ENCODE assay signal across 15 cellular contexts in genomic region chr1:206495011-206495461, GRCh38. TPM values are rescaled to one million over a fixed set of nuclear protein-coding genes. Genes with fewer than 3 reads are reported as not detected.
DNase-seq lines count a peak whose midpoint lies in the region; ATAC-seq, FAIRE-seq and TF ChIP-seq lines count a peak whose summit lies in the region.
"Had no signal": no experiment of that assay in that cellular context is flagged by ENCODE, and none has a peak within 500 bp of the region (broad histone marks: within the 10 kb centered on the region; RNA-seq: fewer than 3 reads in every experiment).

No MANE protein-coding gene starts in this region.

- peak overlapping the region; percentile 69 for H3K4me2 ChIP-seq in GM12878 (ENCODE audit: control insufficient read depth, insufficient read depth)
- H3K4me2 ChIP-seq: GM23338 had no signal

- H3K27me3 ChIP-seq in GM12878 (replicated peaks in 1 of 2; ENCODE audit: control insufficient read depth in 2 of 2, insufficient read depth in 2 of 2, low read length in 1 of 2) (no peaks in the 10 kb centered on the region), spleen (replicated peaks in 1 of 7) (no peaks in the 10 kb centered on the region)

- in situ Hi-C loops in GM12878 (cut with MboI): no loop called here

- peak; percentile 75 for FAIRE-seq in GM12892 (lab: Jason Lieb, UNC)
- no peak for FAIRE-seq in GM12878 (lab: Jason Lieb, UNC)
- FAIRE-seq: endometrium had no signal

- POLR2A ChIA-PET in GM12878 (lab: Charles Lee): interaction anchor here (0.6 to 4.0 kb wide), 12 partner anchors 11 to 427 kb away, joined by 3 to 60 read pairs (median 4); partner anchors contain the start of genes FCMR, IKBKE and RASSF5

- no peaks in the 10 kb centered on the region for H3K9me3 ChIP-seq in GM12878 (replicated peaks; ENCODE audit: control insufficient read depth, insufficient read depth, low read length)
- no peaks in the 10 kb centered on the region for H3K9me3 ChIP-seq in spleen

- H3K36me3 ChIP-seq in GM12878 (ENCODE audit: control insufficient read depth in 2 of 2, insufficient read depth in 2 of 2, low read length in 1 of 2): peaks cover 23 to 25% of the 10 kb centered on the region in 2 experiments
- H3K36me3 ChIP-seq in spleen: peaks cover 0 to 97% (median 37%) of the 10 kb centered on the region in 6 donors

- RAD21 ChIA-PET in GM12878 (lab: Charles Lee; ENCODE audit: unreplicated experiment): interaction anchor here (0.6 to 4.7 kb wide), 20 partner anchors 10 to 169 kb away, joined by 3 to 69 read pairs (median 7); partner anchors contain the start of genes EIF2D, IKBKE and RASSF5

- no peak overlapping the region for H2AFZ ChIP-seq in GM12878 (ENCODE audit: control insufficient read depth, low read depth, low read length)
- H2AFZ ChIP-seq: GM23338 had no signal

- H3K79me2 ChIP-seq in GM12878 (ENCODE audit: control insufficient read depth, insufficient read depth, low read length): no peaks in the 10 kb centered on the region

- TF ChIP-seq RAD21 in GM12878 (IDR thresholded peaks at IDR 0.05; ENCODE audit: insufficient read depth, low read depth, low read length): no peak

- TF ChIP-seq EP300 in GM12878 (IDR thresholded peaks at IDR 0.05; ENCODE audit: borderline replicate concordance in 1 of 2, control insufficient read depth in 1 of 2, low read depth in 2 of 2, low read length in 2 of 2): no peak

- no peak for TF ChIP-seq POLR2A in GM12892 (IDR thresholded peaks at IDR 0.05; ENCODE audit: low read depth, low read length)
- TF ChIP-seq POLR2A in GM12878 (IDR thresholded peaks at IDR 0.05; ENCODE audit: low read depth, low read length): no peak
- no peak for TF ChIP-seq POLR2A in spleen (IDR thresholded peaks at IDR 0.05)

- H4K20me1 ChIP-seq in GM12878 (ENCODE audit: control insufficient read depth, insufficient read depth): no peaks in the 10 kb centered on the region

- SMC1A ChIA-PET in GM12878 (lab: Charles Lee; ENCODE audit: uncharacterized antibody, unreplicated experiment): interaction anchor here (0.5 to 11.5 kb wide), 25 partner anchors 10 to 220 kb away, joined by 3 to 146 read pairs (median 7); partner anchors contain the start of genes EIF2D, IKBKE and RASSF5

- ATAC-seq in GM12878: no peak
- no peak for ATAC-seq in GM19455 (IDR thresholded peaks at IDR 0.05; ENCODE audit: unreplicated experiment)
- ATAC-seq: GM23338, Panc1 had no signal

- CTCF ChIA-PET in GM12878 (lab: Yijun Ruan, JAX): interaction anchor here (0.7 to 7.5 kb wide), 19 partner anchors 10 to 230 kb away, joined by 3 to 62 read pairs (median 7); partner anchors contain the start of genes DYRK3, IKBKE and RASSF5

- H3K4me1 ChIP-seq in GM12878 (ENCODE audit: control insufficient read depth, insufficient read depth, low read length): peaks cover 39% of the 10 kb centered on the region
- H3K4me1 ChIP-seq in spleen: peaks cover 31 to 69% (median 47%) of the 10 kb centered on the region in 6 donors

- WGBS in GM12878 (ENCODE audit: insufficient coverage, insufficient replicate concordance, low lambda C conversion rate, missing lambda C conversion rate): 74% methylated on average over 6 of the region's 6 CpGs
- WGBS in spleen, 5 donors: 70 to 88% (median 82%) methylated on average over 6 of the region's 6 CpGs

- no peak for TF ChIP-seq CTCF in GM12878 (IDR thresholded peaks at IDR 0.05 in 2 of 3, conservative IDR thresholded peaks at IDR 0.05 in 1 of 3; ENCODE audit: control insufficient read depth in 2 of 3, extremely low read depth in 1 of 3, insufficient read depth in 1 of 3, low read depth in 3 of 3, low read length in 3 of 3)
- TF ChIP-seq CTCF in spleen (IDR thresholded peaks at IDR 0.05 in 8 of 11, conservative IDR thresholded peaks at IDR 0.05 in 3 of 11): no peak

- intact Hi-C loops in GM12878 (cut with micrococcal nuclease; ENCODE audit: unreplicated experiment): no loop called here
- intact Hi-C loops in spleen (cut with DNase I; ENCODE audit: low total_unique reads): no loop called here

- peak overlapping the region; percentile 22 for H3K4me3 ChIP-seq in GM12878
- H3K4me3 ChIP-seq in spleen: no peak overlapping the region
- H3K4me3 ChIP-seq: GM23338 had no signal

- BruUV-seq in GM12878 (replicated peaks; lab: Mats Ljungman, UMichigan): no TSS peak

- DNase-seq in GM12892 (ENCODE audit: insufficient read length) (no peak), NCI-H1436 (lab: John Stamatoyannopoulos, UW) (peak; percentile 18), GM12878 (ENCODE audit: low read depth, low spot score) (no peak), spleen (peak; percentile 41), SW480 (ENCODE audit: low spot score) (no peak), 8988T (no peak)
- DNase-seq: activated CD8-positive, alpha-beta memory T cell treated with anti-CD3 and anti-CD28 coated beads for 24 hours; C1 segment of cervical spinal cord; DMS153; NCI-H748 treated with DMSO at 0.1 percent for 48 hours; nucleus accumbens had no signal

- no peak overlapping the region; the same call in 1 of the 2 replicates for H3K9ac ChIP-seq in GM12878 (ENCODE audit: control insufficient read depth, insufficient read depth, low read length)

- H3K27ac ChIP-seq in GM12878 (ENCODE audit: control insufficient read depth, insufficient read depth) (peak overlapping the region; percentile 90), spleen (peak overlapping the region in 7 of 8 donors; percentile 56 to 79 (median 73))

TF ChIP-seq in GM12878, 131 proteins besides CTCF, POLR2A, EP300 and RAD21 (continues in another document):
- TF ChIP-seq EZH2 (IDR thresholded peaks at IDR 0.05; ENCODE audit: borderline replicate concordance, control insufficient read depth, low read depth, low read length) (no peak), CHD1 (IDR thresholded peaks at IDR 0.05; ENCODE audit: low read depth, low read length) (no peak), ZNF217 (IDR thresholded peaks at IDR 0.05) (no peak), ESRRA (IDR thresholded peaks at IDR 0.05; ENCODE audit: low read length) (no peak), FOS (IDR thresholded peaks at IDR 0.05; ENCODE audit: borderline replicate concordance, extremely low read depth, insufficient read length) (no peak), SMAD5 (IDR thresholded peaks at IDR 0.05; ENCODE audit: low read depth) (no peak), TCF12 (IDR thresholded peaks at IDR 0.05; ENCODE audit: low read depth, low read length) (no peak), NFYA (IDR thresholded peaks at IDR 0.05; ENCODE audit: borderline replicate concordance, low read depth, low read length) (no peak), LARP7 (IDR thresholded peaks at IDR 0.05) (no peak), TAF1 (IDR thresholded peaks at IDR 0.05; ENCODE audit: borderline replicate concordance, low read depth, low read length) (no peak), RB1 (IDR thresholded peaks at IDR 0.05; ENCODE audit: borderline replicate concordance) (no peak), NR2C1 (IDR thresholded peaks at IDR 0.05) (no peak)
- TF ChIP-seq, protein P1, sequence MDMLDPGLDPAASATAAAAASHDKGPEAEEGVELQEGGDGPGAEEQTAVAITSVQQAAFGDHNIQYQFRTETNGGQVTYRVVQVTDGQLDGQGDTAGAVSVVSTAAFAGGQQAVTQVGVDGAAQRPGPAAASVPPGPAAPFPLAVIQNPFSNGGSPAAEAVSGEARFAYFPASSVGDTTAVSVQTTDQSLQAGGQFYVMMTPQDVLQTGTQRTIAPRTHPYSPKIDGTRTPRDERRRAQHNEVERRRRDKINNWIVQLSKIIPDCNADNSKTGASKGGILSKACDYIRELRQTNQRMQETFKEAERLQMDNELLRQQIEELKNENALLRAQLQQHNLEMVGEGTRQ (IDR thresholded peaks at IDR 0.05; ENCODE audit: borderline replicate concordance, low read depth, low read length): no peak

RNA-seq across cellular contexts. Expression of gene RASSF5, which starts 12.3 kb away (rescaled TPM):
- polyA plus RNA-seq in GM12892 (2012; ENCODE audit: missing spikeins): 43.0 TPM
- total RNA-seq in GM12878 (2013; cell fraction: nucleolus; rRNA removed): 56.7 and 60.6 TPM in 2 replicates
- total RNA-seq in GM12878 (2014; rRNA removed): 64.1 and 68.2 TPM in 2 replicates
- total RNA-seq in GM12878 (2014; rRNA removed; fragmentation: Illumina TruSeq; extraction: Trizol): 48.5 and 49.2 TPM in 2 replicates
- total RNA-seq in GM12878 (2021): 82.5 and 85.6 TPM in 2 replicates
- polyA plus RNA-seq in GM12878 (2011; ENCODE audit: low read depth): 30.6 TPM
- 61.4 and 77.1 TPM in 2 replicates for polyA plus RNA-seq in GM12878 (2011; rRNA removed)
- 82.5 and 102 TPM in 2 replicates for polyA plus RNA-seq in GM12878 (2011; cell fraction: cytosol; rRNA removed)
- 114 and 118 TPM in 2 replicates for polyA plus RNA-seq in GM12878 (2011; cell fraction: nucleus; rRNA removed)
- 45.3 and 54.0 TPM in 2 replicates for polyA plus RNA-seq in GM12878 (2012)
- polyA plus RNA-seq in GM12878 (2014; fragmentation: Illumina TruSeq; extraction: Trizol): 79.7 and 89.6 TPM in 2 replicates
- 10 to 100 TPM; 14.0 to 25.4 TPM for polyA plus RNA-seq in GM12878 (2014; fragmentation: Nextera tagmentation; extraction: Ambion mirVana)
- polyA plus RNA-seq in GM12878 (2014; rRNA removed): 71.3 and 74.2 TPM in 2 replicates
- polyA plus RNA-seq in GM12878 (2016; fragmentation: Nextera tagmentation; extraction: Ambion mirVana): 10 to 100 TPM; 63.2 to 69.5 TPM
- 118 and 125 TPM in 2 replicates for polyA minus RNA-seq in GM12878 (2011; rRNA and poly(A)+ RNA removed)
- polyA minus RNA-seq in GM12878 (2011; cell fraction: cytosol; rRNA and poly(A)+ RNA removed): 40.6 and 42.9 TPM in 2 replicates
- polyA minus RNA-seq in GM12878 (2011; cell fraction: nucleus; rRNA and poly(A)+ RNA removed): 46.9 and 71.1 TPM in 2 replicates
- total RNA-seq in spleen: 100 to 1,000 TPM; 121 to 168 (median 131) TPM
- 10 to 100 TPM; 32.2 to 39.5 (median 35.8) TPM for polyA plus RNA-seq in spleen

RNA-seq across cellular contexts. Expression of gene IKBKE, which starts 24.8 kb away (rescaled TPM):
- 13.8 TPM for polyA plus RNA-seq in GM12892 (2012; ENCODE audit: missing spikeins)
- 116 and 132 TPM in 2 replicates for total RNA-seq in GM12878 (2013; cell fraction: nucleolus; rRNA removed)
- 23.5 and 23.9 TPM in 2 replicates for total RNA-seq in GM12878 (2014; rRNA removed)
- total RNA-seq in GM12878 (2014; rRNA removed; fragmentation: Illumina TruSeq; extraction: Trizol): 14.6 and 17.1 TPM in 2 replicates
- 30.0 and 33.4 TPM in 2 replicates for total RNA-seq in GM12878 (2021)
- 7.9 TPM for polyA plus RNA-seq in GM12878 (2011; ENCODE audit: low read depth)
- 19.7 and 35.1 TPM in 2 replicates for polyA plus RNA-seq in GM12878 (2011; rRNA removed)
- 31.4 and 42.1 TPM in 2 replicates for polyA plus RNA-seq in GM12878 (2011; cell fraction: cytosol; rRNA removed)
- polyA plus RNA-seq in GM12878 (2011; cell fraction: nucleus; rRNA removed): 133 and 147 TPM in 2 replicates
- 13.0 and 14.1 TPM in 2 replicates for polyA plus RNA-seq in GM12878 (2012)
- polyA plus RNA-seq in GM12878 (2014; fragmentation: Illumina TruSeq; extraction: Trizol): 6.7 and 17.0 TPM in 2 replicates
- 10 to 100 TPM; 12.8 to 19.2 TPM for polyA plus RNA-seq in GM12878 (2014; fragmentation: Nextera tagmentation; extraction: Ambion mirVana)
- polyA plus RNA-seq in GM12878 (2014; rRNA removed): 23.0 and 25.8 TPM in 2 replicates
- polyA plus RNA-seq in GM12878 (2016; fragmentation: Nextera tagmentation; extraction: Ambion mirVana): 10 to 100 TPM; 23.1 to 24.7 TPM
- polyA minus RNA-seq in GM12878 (2011; rRNA and poly(A)+ RNA removed): 45.0 and 70.6 TPM in 2 replicates
- polyA minus RNA-seq in GM12878 (2011; cell fraction: cytosol; rRNA and poly(A)+ RNA removed): 13.2 and 14.0 TPM in 2 replicates
- 62.1 and 104 TPM in 2 replicates for polyA minus RNA-seq in GM12878 (2011; cell fraction: nucleus; rRNA and poly(A)+ RNA removed)
- 10 to 100 TPM; 20.1 to 37.3 (median 35.1) TPM for total RNA-seq in spleen
- 10 to 100 TPM; 11.3 to 23.2 (median 17.0) TPM for polyA plus RNA-seq in spleen

Comparison
In these comparisons a context has a peak if more than half of its experiments do, and no peak if none do; other contexts are left out.
1. DNase-seq: peak in NCI-H1436 (single experiment) and spleen (single experiment); none in GM12892 (single experiment), GM12878 (single experiment), SW480 (single experiment) and 8988T (single experiment).